11 cellular contexts compared by ENCODE assay signal in genomic region chr17:72970246-72970645, GRCh38.
"Had no signal": no experiment of that assay in that cellular context is flagged by ENCODE, and none has a peak within 500 bp of the region (broad histone marks: within the 10 kb centered on the region; RNA-seq: fewer than 3 reads in every experiment).

No MANE protein-coding gene starts in this region.

- DNase-seq: activated CD4-positive, alpha-beta T cell treated with anti-CD3 and anti-CD28 coated beads, Interleukin-2, amount 50 U/mL, for 4 hours; activated gamma-delta T cell; foreskin keratinocyte; kidney glomerular epithelial cell; left ventricle myocardium inferior; mammary epithelial cell; stimulated activated naive CD4-positive, alpha-beta T cell treated with Interleukin-2 at 50 U/mL for 16 hours; T-helper 2 cell had no signal

- H3K4me1 ChIP-seq: foreskin keratinocyte, left ventricle myocardium inferior had no signal

- H3K9me3 Mint-ChIP-seq: activated naive CD4-positive, alpha-beta T cell treated with anti-CD3 and anti-CD28 coated beads, Interleukin-2, amount 50 U/mL, for 24 hours had no signal

- H3K4me3 Mint-ChIP-seq: activated naive CD4-positive, alpha-beta T cell treated with anti-CD3 and anti-CD28 coated beads, Interleukin-2, amount 50 U/mL, for 24 hours had no signal

- H3K36me3 Mint-ChIP-seq: activated naive CD4-positive, alpha-beta T cell treated with anti-CD3 and anti-CD28 coated beads, Interleukin-2, amount 50 U/mL, for 24 hours had no signal

- H3K27ac Mint-ChIP-seq: activated naive CD4-positive, alpha-beta T cell treated with anti-CD3 and anti-CD28 coated beads, Interleukin-2, amount 50 U/mL, for 24 hours had no signal

- H3K27me3 Mint-ChIP-seq: activated naive CD4-positive, alpha-beta T cell treated with anti-CD3 and anti-CD28 coated beads, Interleukin-2, amount 50 U/mL, for 24 hours had no signal

- H3K27me3 ChIP-seq: foreskin keratinocyte, tibial nerve had no signal

- H3K36me3 ChIP-seq: left ventricle myocardium inferior, tibial nerve had no signal

- H3K4me3 ChIP-seq: left ventricle myocardium inferior, tibial nerve had no signal

- H3K27ac ChIP-seq: foreskin keratinocyte, left ventricle myocardium inferior, tibial nerve, VCaP had no signal

- H3K9me3 ChIP-seq: left ventricle myocardium inferior, tibial nerve had no signal
